In genomic region chr10:125226823-125227222, GRCh38 we compare ENCODE assay signal across 25 cellular contexts.
"Had no signal": no experiment of that assay in that cellular context is flagged by ENCODE, and none has a peak within 500 bp of the region (broad histone marks: within the 10 kb centered on the region; RNA-seq: fewer than 3 reads in every experiment).

No MANE protein-coding gene starts in this region.

- H3K4me3 ChIP-seq: left ventricle myocardium inferior, lung, ovary, right atrium auricular region, right lobe of liver, smooth muscle cell, suprapubic skin, thoracic aorta, tibial artery, uterus had no signal

- H3K9me3 ChIP-seq: left ventricle myocardium inferior, ovary, right atrium auricular region, right lobe of liver, suprapubic skin, thoracic aorta, tibial artery, uterus had no signal

- H3K4me2 ChIP-seq: smooth muscle cell had no signal

- H3K9me3 Mint-ChIP-seq: mesothelial cell of epicardium; natural killer cell treated with Interleukin-12 subunit alpha and Interleukin-12 subunit beta and Interleukin-15 and Interleukin-18, amount 100 ng/mL, for 72 hours had no signal

- H3K4me1 ChIP-seq: left ventricle myocardium inferior, right atrium auricular region, right lobe of liver, tibial artery, uterus had no signal

- ATAC-seq: right lobe of liver; stimulated activated memory B cell treated with anti-CD40 and anti-IgM and Interleukin-4, amounts not matched to agents 10 μg/mL and 1 μg/mL and 100 μg/mL, for 72 hours had no signal

- H3K36me3 ChIP-seq: left ventricle myocardium inferior, neutrophil, ovary, right atrium auricular region, right lobe of liver, suprapubic skin, thoracic aorta, tibial artery, uterus had no signal

- H3K4me3 Mint-ChIP-seq: mesothelial cell of epicardium; naive B cell; stimulated activated memory B cell treated with anti-CD40 and anti-IgM and Interleukin-4, amounts not matched to agents 10 μg/mL and 1 μg/mL and 100 μg/mL, for 72 hours had no signal

- H3K27me3 ChIP-seq: ovary, right atrium auricular region, right lobe of liver, suprapubic skin, uterus had no signal

- H3K27ac Mint-ChIP-seq: mesothelial cell of epicardium; naive B cell; progenitor cell of endocrine pancreas; stimulated activated memory B cell treated with anti-CD40 and anti-IgM and Interleukin-4, amounts not matched to agents 10 μg/mL and 1 μg/mL and 100 μg/mL, for 72 hours had no signal

- H3K4me1 Mint-ChIP-seq: stimulated activated memory B cell treated with anti-CD40 and anti-IgM and Interleukin-4, amounts not matched to agents 10 μg/mL and 1 μg/mL and 100 μg/mL, for 72 hours had no signal

- H3K27ac ChIP-seq: left ventricle myocardium inferior, neutrophil, ovary, right atrium auricular region, right lobe of liver, suprapubic skin, thoracic aorta, tibial artery, uterus had no signal

- DNase-seq: hippocampal formation; left ventricle myocardium inferior; mesendoderm; naive B cell; occipital lobe; ovary; right lobe of liver; stimulated activated CD4-positive, alpha-beta T cell treated with anti-CD3 and anti-CD28 coated beads, Interleukin-1b, Interleukin-23, amount 100 ng/mL, for 48 hours; stimulated activated CD4-positive, alpha-beta T cell treated with anti-CD3 and anti-CD28 coated beads, Interleukin-2, amount 100 ng/mL, for 48 hours; stimulated activated CD4-positive, alpha-beta T cell treated with anti-CD3 and anti-CD28 coated beads, Interleukin-4, amount 100 ng/mL, for 4 hours; stimulated activated CD8-positive, alpha-beta memory T cell treated with anti-CD3 and anti-CD28 coated beads, Interleukin-4, amount 100 ng/mL, for 48 hours; stimulated activated naive CD4-positive, alpha-beta T cell treated with Interleukin-2 at 50 U/mL for 16 hours; trophoblast cell; uterus had no signal
